16 cellular contexts compared by ENCODE assay signal in genomic region chr3:172188511-172188910, GRCh38.
DNase-seq lines count a peak whose midpoint lies in the region; ATAC-seq, FAIRE-seq and TF ChIP-seq lines count a peak whose summit lies in the region.
"Had no signal": no experiment of that assay in that cellular context is flagged by ENCODE, and none has a peak within 500 bp of the region (broad histone marks: within the 10 kb centered on the region; RNA-seq: fewer than 3 reads in every experiment).

No MANE protein-coding gene starts in this region.

- H3K4me2 ChIP-seq in PC-9: no peak overlapping the region
- H3K4me2 ChIP-seq in astrocyte (ENCODE audit: low read length): no peak overlapping the region

- H4K20me1 ChIP-seq in PC-9 (ENCODE audit: insufficient read depth) (peaks cover 59% of the 10 kb centered on the region), astrocyte (ENCODE audit: insufficient read depth, low read length) (peaks cover 75% of the 10 kb centered on the region)

- H3K9me3 ChIP-seq in PC-9 (ENCODE audit: insufficient read depth, low read depth): no peaks in the 10 kb centered on the region
- H3K9me3 ChIP-seq in astrocyte (ENCODE audit: insufficient read depth, low read depth, low read length): no peaks in the 10 kb centered on the region
- H3K9me3 ChIP-seq: BE2C, HAP-1 had no signal

- peaks cover 27% of the 10 kb centered on the region for H3K36me3 ChIP-seq in PC-9 (ENCODE audit: low read depth)
- H3K36me3 ChIP-seq in astrocyte (ENCODE audit: insufficient read depth, low read length): peaks cover 9% of the 10 kb centered on the region
- H3K36me3 ChIP-seq: BE2C, HAP-1 had no signal

- H3K4me1 Mint-ChIP-seq in HFFc6 (ENCODE audit: low read depth) (peaks cover 32% of the 10 kb centered on the region), astrocyte (ENCODE audit: low read depth, unreplicated experiment) (peaks cover 31% of the 10 kb centered on the region), progenitor cell of endocrine pancreas (ENCODE audit: low read depth) (peaks cover 15% of the 10 kb centered on the region), T-cell (peaks cover 0 to 13% (median 7%) of the 10 kb centered on the region in 3 donors)

- no peak for ATAC-seq in HG02870 (IDR thresholded peaks at IDR 0.05; ENCODE audit: unreplicated experiment)
- ATAC-seq in T-cell (replicated peaks in 1 of 4): no peak
- ATAC-seq: GM12878 had no signal

- H2AFZ ChIP-seq in PC-9 (no peak overlapping the region), astrocyte (ENCODE audit: low read depth, low read length) (no peak overlapping the region)

- POLR2A ChIA-PET in PC-9 (lab: Charles Lee; ENCODE audit: unreplicated experiment) (no interaction called here), T-cell (lab: Charles Lee) (interaction anchor here in 1 of 2 donors (0.6 kb wide), 1 partner anchor 343 kb away, joined by 3 read pairs; no protein-coding TSS in a partner anchor)

- peaks cover 93% of the 10 kb centered on the region for H3K79me2 ChIP-seq in PC-9 (ENCODE audit: low read depth)
- peaks cover 90% of the 10 kb centered on the region for H3K79me2 ChIP-seq in astrocyte (ENCODE audit: insufficient read depth, low read length)

- no peaks in the 10 kb centered on the region for H3K9me2 ChIP-seq in PC-9 (ENCODE audit: insufficient read depth)

- H3K4me1 ChIP-seq in PC-9 (replicated peaks; ENCODE audit: insufficient read depth): peaks cover 26% of the 10 kb centered on the region
- no peaks in the 10 kb centered on the region for H3K4me1 ChIP-seq in astrocyte (ENCODE audit: insufficient read depth, low read length)
- H3K4me1 ChIP-seq: BE2C, HAP-1 had no signal

- H3K27ac Mint-ChIP-seq in HFFc6 (peak overlapping the region; percentile 8; the same call in 1 of the 2 replicates), astrocyte (ENCODE audit: unreplicated experiment) (no peak overlapping the region), progenitor cell of endocrine pancreas (peak overlapping the region; percentile 17), T-cell (no peak overlapping the region)
- H3K27ac Mint-ChIP-seq: CD4-positive, alpha-beta memory T cell had no signal

- H3K4me3 ChIP-seq in PC-9 (no peak overlapping the region), astrocyte (ENCODE audit: insufficient read depth, low read depth, low read length) (no peak overlapping the region)
- H3K4me3 ChIP-seq: GM12878, HAP-1 had no signal

- peaks cover 6% of the 10 kb centered on the region for H3K36me3 Mint-ChIP-seq in HFFc6 (ENCODE audit: low read depth)
- peaks cover 8% of the 10 kb centered on the region for H3K36me3 Mint-ChIP-seq in astrocyte (ENCODE audit: low read depth, unreplicated experiment)
- H3K36me3 Mint-ChIP-seq in progenitor cell of endocrine pancreas (ENCODE audit: insufficient read depth): peaks cover 7% of the 10 kb centered on the region
- peaks cover 15% of the 10 kb centered on the region for H3K36me3 Mint-ChIP-seq in T-cell

- H3K9me3 Mint-ChIP-seq in HFFc6 (no peaks in the 10 kb centered on the region), astrocyte (ENCODE audit: unreplicated experiment) (no peaks in the 10 kb centered on the region), progenitor cell of endocrine pancreas (ENCODE audit: low read depth) (no peaks in the 10 kb centered on the region), T-cell (no peaks in the 10 kb centered on the region)
- H3K9me3 Mint-ChIP-seq: CD4-positive, alpha-beta memory T cell had no signal

- no TSS peak for BruUV-seq in PC-9 (replicated peaks; lab: Mats Ljungman, UMichigan)

- intact Hi-C loops in PC-9 (cut with micrococcal nuclease; ENCODE audit: unreplicated experiment): no loop called here

- H3K27ac ChIP-seq in PC-9: 0 out of 2 replicates have a peak overlapping the region, but pooled peaks have one; percentile 20
- H3K27ac ChIP-seq in astrocyte (ENCODE audit: low read depth, low read length): no peak overlapping the region
- H3K27ac ChIP-seq: C4-2B, HL-60 had no signal

- TF ChIP-seq CTCF in HFFc6 (IDR thresholded peaks at IDR 0.05): no peak
- TF ChIP-seq CTCF in PC-9 (conservative IDR thresholded peaks at IDR 0.05): no peak
- TF ChIP-seq CTCF in astrocyte (IDR thresholded peaks at IDR 0.05; ENCODE audit: insufficient read depth, low read depth, low read length): no peak
- TF ChIP-seq CTCF in progenitor cell of endocrine pancreas (IDR thresholded peaks at IDR 0.05; ENCODE audit: unreplicated experiment): no peak

- no peak for FAIRE-seq in astrocyte (lab: Jason Lieb, UNC)
- FAIRE-seq: A204.1, GM12878, H1 had no signal

- H3K27me3 Mint-ChIP-seq in HFFc6 (ENCODE audit: insufficient read depth) (peaks cover 3% of the 10 kb centered on the region; the same call in 1 of the 2 replicates), astrocyte (ENCODE audit: low read depth, unreplicated experiment) (no peaks in the 10 kb centered on the region), progenitor cell of endocrine pancreas (no peaks in the 10 kb centered on the region), T-cell (no peaks in the 10 kb centered on the region)
- H3K27me3 Mint-ChIP-seq: CD4-positive, alpha-beta memory T cell had no signal

- H3K9ac ChIP-seq in astrocyte (ENCODE audit: low read length): no peak overlapping the region

- CTCF ChIA-PET in PC-9 (lab: Charles Lee) (no interaction called here), T-cell (lab: Charles Lee) (interaction anchor here in 1 of 2 donors (0.6 kb wide), 1 partner anchor 27 kb away, joined by 3 read pairs; no protein-coding TSS in a partner anchor)

- H3K27me3 ChIP-seq in PC-9 (ENCODE audit: insufficient read depth, low read depth): no peaks in the 10 kb centered on the region
- no peaks in the 10 kb centered on the region for H3K27me3 ChIP-seq in astrocyte (ENCODE audit: insufficient read depth, low read length)
- H3K27me3 ChIP-seq: BE2C had no signal

- H3F3A ChIP-seq in PC-9 (ENCODE audit: insufficient read depth, low read depth): peaks cover 80% of the 10 kb centered on the region

- H3K4me3 Mint-ChIP-seq in HFFc6 (no peak overlapping the region), astrocyte (ENCODE audit: unreplicated experiment) (peak overlapping the region; percentile 21), progenitor cell of endocrine pancreas (ENCODE audit: low read depth) (no peak overlapping the region), T-cell (no peak overlapping the region)
- H3K4me3 Mint-ChIP-seq: CD4-positive, alpha-beta memory T cell had no signal

- DNase-seq in HFFc6: no peak
- no peak for DNase-seq in PC-9
- no peak for DNase-seq in astrocyte (ENCODE audit: low read depth)
- DNase-seq in progenitor cell of endocrine pancreas (ENCODE audit: low spot score, unreplicated experiment): no peak
- DNase-seq in ureter (ENCODE audit: low spot score): no peak
- DNase-seq in T-cell: no peak
- DNase-seq: BE2C; CD4-positive, alpha-beta memory T cell; DMS79 had no signal

Comparison
In these comparisons a context has a peak if more than half of its experiments do, and no peak if none do; other contexts are left out.
1. H3K27ac Mint-ChIP-seq: peak in HFFc6 (single experiment) and progenitor cell of endocrine pancreas (single experiment); none in astrocyte (single experiment) and T-cell (0 of 2).